14 cellular contexts compared by ENCODE assay signal in genomic region chr9:7315746-7316457, GRCh38.
DNase-seq lines count a peak whose midpoint lies in the region; ATAC-seq and TF ChIP-seq lines count a peak whose summit lies in the region.
"Had no signal": no experiment of that assay in that cellular context is flagged by ENCODE, and none has a peak within 500 bp of the region (broad histone marks: within the 10 kb centered on the region; RNA-seq: fewer than 3 reads in every experiment).

No MANE protein-coding gene starts in this region.

- ATAC-seq in GM18502 (IDR thresholded peaks at IDR 0.05; ENCODE audit: poor library complexity, unreplicated experiment), result no peak
- ATAC-seq: Panc1 had no signal

- no peak for TF ChIP-seq EP300 in esophagus muscularis mucosa (IDR thresholded peaks at IDR 0.05)

- H3K36me3 ChIP-seq in WERI-Rb-1 (no peaks in the 10 kb centered on the region), esophagus muscularis mucosa (no peaks in the 10 kb centered on the region)

- no peak overlapping the region for H3K27ac ChIP-seq in WERI-Rb-1
- no peak overlapping the region for H3K27ac ChIP-seq in esophagus muscularis mucosa (replicated peaks in 1 of 4)

- intact Hi-C loops in esophagus muscularis mucosa (cut with DNase I), result no loop called here

- peaks cover 11% of the 10 kb centered on the region for H3K9me3 ChIP-seq in WERI-Rb-1 (ENCODE audit: severe bottlenecking)
- peaks cover 0 to 20% (median 18%) of the 10 kb centered on the region in 4 donors for H3K9me3 ChIP-seq in esophagus muscularis mucosa

- no peak for TF ChIP-seq POLR2A in esophagus muscularis mucosa (IDR thresholded peaks at IDR 0.05; ENCODE audit: low read depth)

- WGBS in esophagus muscularis mucosa, result 74% methylated on average over 5 of the region's 5 CpGs

- peak; percentile 54 for DNase-seq in AG08395 (ENCODE audit: low spot score)
- DNase-seq in SHP77 (lab: John Stamatoyannopoulos, UW), result peak; percentile 33 to 46
- peak; percentile 53 for DNase-seq in fibroblast of the aortic adventitia (ENCODE audit: low read depth)
- peak; percentile 63 for DNase-seq in myocyte (ENCODE audit: low read depth)
- DNase-seq in activated CD4-positive, CD25-positive, alpha-beta regulatory T cell (lab: John Stamatoyannopoulos, UW), result no peak
- DNase-seq in WERI-Rb-1, result no peak
- DNase-seq in esophagus muscularis mucosa (ENCODE audit: extremely low spot score), result no peak
- DNase-seq: ACHN; activated CD4-positive, alpha-beta T cell treated with anti-CD3 and anti-CD28 coated beads, Interleukin-2, amount 10 ng/mL, durations not matched to agents 7 days and 5 days; anterior cingulate cortex; NCI-H446 treated with DMSO at 0.1 percent for 48 hours had no signal

- H3K27me3 ChIP-seq in WERI-Rb-1 (ENCODE audit: insufficient read depth, low read depth, severe bottlenecking) (no peaks in the 10 kb centered on the region), esophagus muscularis mucosa (no peaks in the 10 kb centered on the region)

- H3K4me1 ChIP-seq in esophagus muscularis mucosa, result peaks cover 0 to 15% (median 0%) of the 10 kb centered on the region in 4 donors
- H3K4me1 ChIP-seq: parathyroid adenoma had no signal

- no peak overlapping the region for H3K4me3 ChIP-seq in fibroblast of the aortic adventitia (ENCODE audit: low read depth, low read length)
- H3K4me3 ChIP-seq in WERI-Rb-1 (ENCODE audit: low read depth, low read length), result no peak overlapping the region
- no peak overlapping the region for H3K4me3 ChIP-seq in esophagus muscularis mucosa

- TF ChIP-seq CTCF in fibroblast of the aortic adventitia (IDR thresholded peaks at IDR 0.05; ENCODE audit: insufficient read depth, low read length) (no peak), WERI-Rb-1 (IDR thresholded peaks at IDR 0.05; ENCODE audit: low read depth, low read length) (no peak), esophagus muscularis mucosa (IDR thresholded peaks at IDR 0.05) (no peak)

Comparison
In these comparisons a context has a peak if more than half of its experiments do, and no peak if none do; other contexts are left out.
1. DNase-seq: peak in AG08395 (single experiment), SHP77 (2 of 2), fibroblast of the aortic adventitia (single experiment) and myocyte (single experiment); none in activated CD4-positive, CD25-positive, alpha-beta regulatory T cell (0 of 4), WERI-Rb-1 (single experiment) and esophagus muscularis mucosa (single experiment).